ENCODE assay signal across 2 cellular contexts in genomic region chr6:31068738-31069340, GRCh38.
TF ChIP-seq lines count a peak whose summit lies in the region.

No MANE protein-coding gene starts in this region.

TF ChIP-seq in IMR-90, 13 proteins besides CTCF, POLR2A, EP300 and RAD21:
- TF ChIP-seq FOS (IDR thresholded peaks at IDR 0.05; ENCODE audit: low read depth, low read length) = no peak
- no peak for TF ChIP-seq ELK1 (IDR thresholded peaks at IDR 0.05; ENCODE audit: borderline replicate concordance, low read depth, low read length)
- TF ChIP-seq SMC3 (IDR thresholded peaks at IDR 0.05; ENCODE audit: low read depth, low read length) = peak; percentile 78
- TF ChIP-seq MAZ (IDR thresholded peaks at IDR 0.05; ENCODE audit: borderline replicate concordance, low read depth, low read length) = peak; percentile 13; the same call in 1 of the 2 replicates
- TF ChIP-seq RFX5 (IDR thresholded peaks at IDR 0.05; ENCODE audit: low read depth, low read length) = no peak
- no peak for TF ChIP-seq MXI1 (IDR thresholded peaks at IDR 0.05; ENCODE audit: borderline replicate concordance, low read depth, low read length)
- TF ChIP-seq BHLHE40 (IDR thresholded peaks at IDR 0.05; ENCODE audit: low read depth, low read length) = no peak
- TF ChIP-seq RCOR1 (IDR thresholded peaks at IDR 0.05; ENCODE audit: insufficient replicate concordance, low read length) = no peak

TF ChIP-seq in neural cell, 6 proteins besides CTCF, POLR2A, EP300 and RAD21:
- TF ChIP-seq SMC3 (conservative IDR thresholded peaks at IDR 0.05; ENCODE audit: poor library complexity) (peak; percentile 74), REST (IDR thresholded peaks at IDR 0.05; ENCODE audit: borderline replicate concordance) (no peak), TAF1 (IDR thresholded peaks at IDR 0.05; ENCODE audit: low read depth) (no peak), MXI1 (conservative IDR thresholded peaks at IDR 0.05; ENCODE audit: poor library complexity, severe bottlenecking) (peak; percentile 43)
TF ChIP-seq in neural cell: peak in this region for 2.
